ENCODE assay signal across 8 cellular contexts in the genomic region with DNA sequence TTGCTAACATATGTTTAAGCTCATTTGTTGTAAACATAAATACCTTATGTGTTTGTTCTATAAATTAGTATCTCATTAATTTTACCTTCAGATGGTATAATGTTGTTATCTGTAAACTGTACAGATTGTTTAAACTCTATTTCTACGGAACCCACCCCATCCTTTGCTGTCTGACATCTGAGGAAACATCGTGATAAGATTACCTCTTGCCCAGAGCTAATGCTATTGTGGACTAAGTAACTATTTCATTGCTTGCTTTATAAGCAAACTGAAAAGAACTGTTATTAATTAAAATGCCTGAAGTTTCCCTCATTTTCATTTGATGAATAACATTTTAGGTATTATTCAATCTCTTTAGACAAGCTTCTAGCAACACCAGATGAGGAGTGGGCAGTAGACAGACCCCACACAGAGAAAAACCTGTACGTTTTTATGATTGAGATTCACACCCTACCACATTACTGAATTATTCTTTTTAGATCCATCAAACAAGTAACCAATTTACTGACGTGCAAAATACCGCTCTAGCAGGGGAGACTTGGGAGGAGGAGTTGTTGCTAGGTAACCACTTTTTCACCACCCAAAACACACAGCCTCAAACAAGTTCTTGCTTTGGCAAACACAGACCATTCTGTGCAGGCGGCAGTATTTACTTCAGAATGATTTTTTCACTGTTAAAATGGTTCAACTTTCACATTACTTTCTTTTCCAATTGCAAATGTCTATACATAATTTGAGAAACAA. TPM values are rescaled to one million over a fixed set of nuclear protein-coding genes. Genes with fewer than 3 reads are reported as not detected.
A peak's percentile ranks its signal among the peaks of the same experiment; 100 is the strongest.
DNase-seq lines count a peak whose midpoint lies in the region; ATAC-seq lines count a peak whose summit lies in the region.

No MANE protein-coding gene starts in this region.

- no peaks in the 10 kb centered on the region for H3K36me3 ChIP-seq in endocrine pancreas (ENCODE audit: control insufficient read depth, insufficient read depth, low read length)
- no peaks in the 10 kb centered on the region for H3K36me3 ChIP-seq in aorta (ENCODE audit: control insufficient read depth in 1 of 2, insufficient read depth in 2 of 2, low read length in 1 of 2)

- ATAC-seq in HG02642 (IDR thresholded peaks at IDR 0.05; ENCODE audit: poor library complexity, unreplicated experiment) (peak; percentile 53), aorta (ENCODE audit: low FRiP score) (no peak), HG03045 (IDR thresholded peaks at IDR 0.05; ENCODE audit: unreplicated experiment) (no peak), GM18498 (IDR thresholded peaks at IDR 0.05; ENCODE audit: unreplicated experiment) (no peak)

- H3K9ac ChIP-seq in endocrine pancreas (ENCODE audit: control insufficient read depth, insufficient read depth, low read length), result no peak overlapping the region

- intact Hi-C loops in aorta (cut with DNase I), result loop anchor here in 1 of 2 donors (10.0 kb wide), 1 partner anchor 1164 kb away; no protein-coding TSS in a partner anchor

- WGBS in aorta, 2 donors, result 2 to 4% methylated on average over 6 of the region's 6 CpGs

- H3K4me1 ChIP-seq in endocrine pancreas (ENCODE audit: control insufficient read depth, insufficient read depth, low read length) (peaks cover 23% of the 10 kb centered on the region), aorta (ENCODE audit: control insufficient read depth in 1 of 2, insufficient read depth in 2 of 2, low read length in 2 of 2) (no peaks in the 10 kb centered on the region)

- no peak overlapping the region for H3K27ac ChIP-seq in aorta (ENCODE audit: low read depth in 1 of 2, low read length in 2 of 2)

- DNase-seq in AML-193 (lab: John Stamatoyannopoulos, UW) (peak; percentile 3 to 13), NCI-H2196 treated with DMSO at 0.1 percent for 48 hours (lab: John Stamatoyannopoulos, UW; ENCODE audit: unreplicated experiment) (peak; percentile 94), glomerular visceral epithelial cell (ENCODE audit: extremely low spot score) (no peak), aorta (no peak)

- H3K27me3 ChIP-seq in endocrine pancreas (ENCODE audit: control insufficient read depth, insufficient read depth, low read length) (no peaks in the 10 kb centered on the region), aorta (ENCODE audit: control insufficient read depth in 1 of 2, insufficient read depth in 2 of 2, low read length in 1 of 2) (peaks cover 0 to under 1% of the 10 kb centered on the region in 2 donors)

- H3K9me3 ChIP-seq in endocrine pancreas (ENCODE audit: control insufficient read depth, low read length) (no peaks in the 10 kb centered on the region), aorta (ENCODE audit: control insufficient read depth, low read length) (no peaks in the 10 kb centered on the region)

- H3K4me3 ChIP-seq in endocrine pancreas (ENCODE audit: control insufficient read depth, insufficient read depth, low read length) (peak overlapping the region; percentile 100), aorta (ENCODE audit: low read length in 2 of 2) (no peak overlapping the region)

RNA-seq across cellular contexts. Expression of gene SYT4, which starts 1.9 kb away (rescaled TPM):
- not detected for total RNA-seq in aorta
- polyA plus RNA-seq in aorta, result under 1 TPM; 0.31 to 0.38 TPM

Comparison
In these comparisons a context has a peak if more than half of its experiments do, and no peak if none do; other contexts are left out.
1. DNase-seq: peak in AML-193 (2 of 2) and NCI-H2196 treated with DMSO at 0.1 percent for 48 hours (single experiment); none in glomerular visceral epithelial cell (single experiment) and aorta (0 of 2).